ENCODE assay signal across 8 cellular contexts in genomic region chr10:91909178-91909677, GRCh38.
DNase-seq lines count a peak whose midpoint lies in the region; ATAC-seq and TF ChIP-seq lines count a peak whose summit lies in the region.

A gene with protein sequence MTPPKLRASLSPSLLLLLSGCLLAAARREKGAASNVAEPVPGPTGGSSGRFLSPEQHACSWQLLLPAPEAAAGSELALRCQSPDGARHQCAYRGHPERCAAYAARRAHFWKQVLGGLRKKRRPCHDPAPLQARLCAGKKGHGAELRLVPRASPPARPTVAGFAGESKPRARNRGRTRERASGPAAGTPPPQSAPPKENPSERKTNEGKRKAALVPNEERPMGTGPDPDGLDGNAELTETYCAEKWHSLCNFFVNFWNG (minus strand): TSS chr10:91909486. CDS start chr10:91908969, 517 bp downstream.

- peaks cover 17% of the 10 kb centered on the region for H3K9me3 Mint-ChIP-seq in nephron progenitor cell

- H3K4me1 Mint-ChIP-seq in nephron progenitor cell: peaks cover 30% of the 10 kb centered on the region

- peaks cover 38% of the 10 kb centered on the region for H3K36me3 Mint-ChIP-seq in nephron progenitor cell (ENCODE audit: low read depth)

- H3K4me3 ChIP-seq in AG09309 (ENCODE audit: control insufficient read depth, low read depth, low read length) (peak within 1 kb of the TSS; percentile 78), fibroblast of pulmonary artery (replicated peaks; ENCODE audit: low read depth, low read length) (peak within 1 kb of the TSS; percentile 65)

- peak within 1 kb of the TSS; percentile 86 for H3K4me3 Mint-ChIP-seq in nephron progenitor cell

- peak within 1 kb of the TSS; percentile 1 for H3K27ac Mint-ChIP-seq in nephron progenitor cell

- no peak for DNase-seq in AG09309 (ENCODE audit: low read depth)
- peak; percentile 49 for DNase-seq in GM20000 (ENCODE audit: low spot score)
- peak; percentile 68 for DNase-seq in NCI-H446 treated with DMSO at 0.1 percent for 48 hours (lab: John Stamatoyannopoulos, UW)
- DNase-seq in activated CD8-positive, alpha-beta memory T cell treated with anti-CD3 and anti-CD28 coated beads for 24 hours: peak; percentile 65
- DNase-seq in fibroblast of pulmonary artery (ENCODE audit: low read depth): peak; percentile 51
- DNase-seq in nephron progenitor cell: peak; percentile 60

- no peaks in the 10 kb centered on the region for H3K27me3 Mint-ChIP-seq in nephron progenitor cell (ENCODE audit: low read depth, poor library complexity)

- ATAC-seq in GM18868 (IDR thresholded peaks at IDR 0.05; ENCODE audit: unreplicated experiment) (no peak), GM21367 (IDR thresholded peaks at IDR 0.05; ENCODE audit: unreplicated experiment) (no peak)

- TF ChIP-seq CTCF in AG09309 (IDR thresholded peaks at IDR 0.05; ENCODE audit: control insufficient read depth, insufficient read depth, low read depth, low read length, missing control alignments) (no peak), GM20000 (IDR thresholded peaks at IDR 0.05; ENCODE audit: extremely low read depth, missing control alignments) (no peak), fibroblast of pulmonary artery (IDR thresholded peaks at IDR 0.05; ENCODE audit: low read length, missing control alignments) (no peak), nephron progenitor cell (IDR thresholded peaks at IDR 0.05) (no peak)
